25 cellular contexts compared by ENCODE assay signal in genomic region chr10:17523917-17524316, GRCh38.
DNase-seq lines count a peak whose midpoint lies in the region; ATAC-seq and TF ChIP-seq lines count a peak whose summit lies in the region.
"Had no signal": no experiment of that assay in that cellular context is flagged by ENCODE, and none has a peak within 500 bp of the region (broad histone marks: within the 10 kb centered on the region; RNA-seq: fewer than 3 reads in every experiment).

No MANE protein-coding gene starts in this region.

- peaks cover 7% of the 10 kb centered on the region for H3K4me1 ChIP-seq in IMR-90 (ENCODE audit: control insufficient read depth, insufficient read depth, low read length)
- no peaks in the 10 kb centered on the region for H3K4me1 ChIP-seq in colonic mucosa
- H3K4me1 ChIP-seq in transverse colon = peaks cover 0 to 7% (median 0%) of the 10 kb centered on the region in 4 donors

- H3K36me3 ChIP-seq in IMR-90 (ENCODE audit: control insufficient read depth, insufficient read depth, low read length) (no peaks in the 10 kb centered on the region), colonic mucosa (no peaks in the 10 kb centered on the region), transverse colon (no peaks in the 10 kb centered on the region)

- BruUV-seq in IMR-90 (replicated peaks; lab: Mats Ljungman, UMichigan) = no TSS peak

- H3K27me3 ChIP-seq in IMR-90 (ENCODE audit: control insufficient read depth, insufficient read depth, low read length) (no peaks in the 10 kb centered on the region), colonic mucosa (no peaks in the 10 kb centered on the region), transverse colon (no peaks in the 10 kb centered on the region)

- intact Hi-C loops in IMR-90 (cut with micrococcal nuclease) (no loop called here), colonic mucosa (cut with DNase I) (no loop called here), transverse colon (cut with DNase I; ENCODE audit: low total_unique reads) (no loop called here)
- intact Hi-C loops in activated T-helper 1 cell treated with anti-CD3 and anti-CD28 coated beads, Interleukin-12 subunit alpha, Interleukin-12 subunit beta, Interleukin-2, Interleukin-4 antibody, amounts not matched to agents 30 ng/mL and 10 ng/mL and 1 ng/mL, durations not matched to agents 14 hours and 24 hours and 36 hours (cut with micrococcal nuclease) = no loop called here

- H3K4me2 ChIP-seq in IMR-90 (ENCODE audit: low read depth, low read length) = no peak overlapping the region
- H3K4me2 ChIP-seq: KMS-11 had no signal

- in situ Hi-C loops in IMR-90 (cut with MboI; ENCODE audit: low sequenced_read_pairs) (no loop called here), transverse colon (cut with MboI; ENCODE audit: low pct_ligation_motif_present in 1 of 4, low pct_unique_long_range_greater_than_20kb in 1 of 4, low sequenced_read_pairs in 3 of 4) (no loop called here)

- no peaks in the 10 kb centered on the region for H3K9me3 ChIP-seq in IMR-90 (ENCODE audit: control insufficient read depth, insufficient read depth, low read length)
- H3K9me3 ChIP-seq in colonic mucosa = no peaks in the 10 kb centered on the region
- no peaks in the 10 kb centered on the region for H3K9me3 ChIP-seq in transverse colon

- H2BK20ac ChIP-seq in IMR-90 (ENCODE audit: low read depth, low read length) = no peak overlapping the region

- dilution Hi-C loops in IMR-90 (cut with HindIII; ENCODE audit: low sequenced_read_pairs, unreplicated experiment) = no loop called here

- TF ChIP-seq POLR2A in IMR-90 (IDR thresholded peaks at IDR 0.05; ENCODE audit: low read depth, low read length) (no peak), transverse colon (IDR thresholded peaks at IDR 0.05) (no peak)

- no peak overlapping the region for H4K8ac ChIP-seq in IMR-90 (ENCODE audit: low read depth in 2 of 2, low read length in 2 of 2)

- no peak overlapping the region for H3K4me3 Mint-ChIP-seq in activated T-helper 1 cell treated with anti-CD3 and anti-CD28 coated beads, Interleukin-12 subunit alpha, Interleukin-12 subunit beta, Interleukin-2, Interleukin-4 antibody, amounts not matched to agents 30 ng/mL and 10 ng/mL and 1 ng/mL, durations not matched to agents 14 hours and 24 hours and 36 hours
- H3K4me3 Mint-ChIP-seq: B cell; CD14-positive monocyte; CD8-positive, alpha-beta memory T cell; H9; HFFc6; IgD-negative memory B cell had no signal

- 0 out of 2 replicates have a peak overlapping the region, but pooled peaks have one; percentile 8 for H2BK120ac ChIP-seq in IMR-90 (ENCODE audit: low read depth, low read length)

- no peak for TF ChIP-seq EP300 in transverse colon (IDR thresholded peaks at IDR 0.05; ENCODE audit: low read depth)

- no peak overlapping the region for H2BK5ac ChIP-seq in IMR-90 (ENCODE audit: low read depth, low read length, poor library complexity, severe bottlenecking)

- no peak overlapping the region for H3K14ac ChIP-seq in IMR-90 (replicated peaks; ENCODE audit: low read depth, low read length)

- ATAC-seq in IMR-90 (ENCODE audit: low read depth) (no peak), GM19351 (IDR thresholded peaks at IDR 0.05; ENCODE audit: unreplicated experiment) (no peak), GM18868 (IDR thresholded peaks at IDR 0.05; ENCODE audit: unreplicated experiment) (no peak)
- ATAC-seq: SK-N-SH treated with all-trans-retinoic acid at 6 μM for 48 hours had no signal

- POLR2A ChIA-PET in IMR-90 (lab: Charles Lee; ENCODE audit: unreplicated experiment) = no interaction called here

- H3K56ac ChIP-seq in IMR-90 (ENCODE audit: extremely low read depth, insufficient read depth, low read length) = no peak overlapping the region

- H4K5ac ChIP-seq in IMR-90 (ENCODE audit: low read depth, low read length) = no peak overlapping the region

- no peak overlapping the region for H3K4ac ChIP-seq in IMR-90 (ENCODE audit: low read depth, low read length)

- CTCF ChIA-PET in IMR-90 (lab: Yijun Ruan, JAX) = no interaction called here

- H3K4me3 ChIP-seq in IMR-90 (ENCODE audit: insufficient read depth, low read depth, low read length) = no peak overlapping the region
- no peak overlapping the region for H3K4me3 ChIP-seq in colonic mucosa
- no peak overlapping the region for H3K4me3 ChIP-seq in transverse colon
- H3K4me3 ChIP-seq: GM23248 had no signal

- no peak overlapping the region for H3K23ac ChIP-seq in IMR-90 (ENCODE audit: low read depth, low read length)

- no peak overlapping the region for H2AK5ac ChIP-seq in IMR-90 (ENCODE audit: low read depth, low read length)

- H3K18ac ChIP-seq in IMR-90 (ENCODE audit: low read depth, low read length) = no peak overlapping the region

- DNase-seq in H4 (ENCODE audit: low spot score) = peak; percentile 30
- DNase-seq in IMR-90 = no peak
- DNase-seq in colonic mucosa = peak; percentile 43
- DNase-seq in transverse colon = peak; percentile 66
- no peak for DNase-seq in activated T-helper 1 cell treated with anti-CD3 and anti-CD28 coated beads, Interleukin-12 subunit alpha, Interleukin-12 subunit beta, Interleukin-2, Interleukin-4 antibody, amounts not matched to agents 30 ng/mL and 10 ng/mL and 1 ng/mL, durations not matched to agents 14 hours and 24 hours and 36 hours (ENCODE audit: low spot score)
- DNase-seq: CD8-positive, alpha-beta memory T cell; DMS153; DND-41; GM23248; H9; HFFc6; NCI-H1092; NCI-H1417 treated with DMSO at 0.1 percent for 48 hours; NCI-H1694 treated with DMSO at 0.1 percent for 48 hours; NCI-H2081; NCI-H2227 treated with DMSO at 0.1 percent for 48 hours; NCI-H510A; NCI-H774 had no signal

- H4K91ac ChIP-seq in IMR-90 (ENCODE audit: insufficient read depth, low read depth, low read length) = no peak overlapping the region

- H3K27ac ChIP-seq in IMR-90 (ENCODE audit: insufficient read depth, low read length) (no peak overlapping the region), colonic mucosa (peak overlapping the region; percentile 27), transverse colon (peak overlapping the region; percentile 45 to 73 (median 64))
- H3K27ac ChIP-seq: GM23248, KMS-11 had no signal

- no peaks in the 10 kb centered on the region for H4K20me1 ChIP-seq in IMR-90 (ENCODE audit: insufficient read depth, low read length)

- H2AK9ac ChIP-seq in IMR-90 (replicated peaks; ENCODE audit: low read depth, low read length, poor library complexity) = no peak overlapping the region

- no peaks in the 10 kb centered on the region for H3K4me1 Mint-ChIP-seq in activated T-helper 1 cell treated with anti-CD3 and anti-CD28 coated beads, Interleukin-12 subunit alpha, Interleukin-12 subunit beta, Interleukin-2, Interleukin-4 antibody, amounts not matched to agents 30 ng/mL and 10 ng/mL and 1 ng/mL, durations not matched to agents 14 hours and 24 hours and 36 hours (ENCODE audit: low read depth)
- H3K4me1 Mint-ChIP-seq: B cell; CD8-positive, alpha-beta memory T cell; IgD-negative memory B cell had no signal

- 0 out of 2 replicates have a peak, but pooled peaks cover 4% of the 10 kb centered on the region for H3K9me1 ChIP-seq in IMR-90 (ENCODE audit: insufficient read depth, low read length)

- H3K9ac ChIP-seq in IMR-90 (ENCODE audit: low read depth, low read length) = no peak overlapping the region
- peak overlapping the region in 1 of 2 donors; percentile 6 for H3K9ac ChIP-seq in colonic mucosa (ENCODE audit: low read depth in 2 of 2, low read length in 2 of 2)
- H3K9ac ChIP-seq: GM23248, KMS-11 had no signal

- WGBS in IMR-90 (ENCODE audit: extremely low coverage in 2 of 2, insufficient read length in 1 of 2), 2 experiments = 100% methylated on average over 1 of the region's 6 CpGs; no CpG with 5 or more reads in 1 of the 2 experiments
- 51 to 56% methylated on average over 6 of the region's 6 CpGs for WGBS in transverse colon (ENCODE audit: low coverage in 1 of 2), 2 donors

- H2AFZ ChIP-seq in IMR-90 (replicated peaks; ENCODE audit: low read length, poor library complexity) = no peak overlapping the region
- H2AFZ ChIP-seq: GM23248 had no signal

- H3K27me3 Mint-ChIP-seq in activated T-helper 1 cell treated with anti-CD3 and anti-CD28 coated beads, Interleukin-12 subunit alpha, Interleukin-12 subunit beta, Interleukin-2, Interleukin-4 antibody, amounts not matched to agents 30 ng/mL and 10 ng/mL and 1 ng/mL, durations not matched to agents 14 hours and 24 hours and 36 hours (ENCODE audit: insufficient read depth) = peaks cover 4% of the 10 kb centered on the region

- peaks cover 3% of the 10 kb centered on the region for H3K9me3 Mint-ChIP-seq in activated T-helper 1 cell treated with anti-CD3 and anti-CD28 coated beads, Interleukin-12 subunit alpha, Interleukin-12 subunit beta, Interleukin-2, Interleukin-4 antibody, amounts not matched to agents 30 ng/mL and 10 ng/mL and 1 ng/mL, durations not matched to agents 14 hours and 24 hours and 36 hours
- H3K9me3 Mint-ChIP-seq: HFFc6 had no signal

- TF ChIP-seq RAD21 in IMR-90 (IDR thresholded peaks at IDR 0.05; ENCODE audit: low read length) = no peak

- H3K79me1 ChIP-seq in IMR-90 (ENCODE audit: low read depth in 1 of 2, low read length in 2 of 2) = no peaks in the 10 kb centered on the region

- H3K36me3 Mint-ChIP-seq in activated T-helper 1 cell treated with anti-CD3 and anti-CD28 coated beads, Interleukin-12 subunit alpha, Interleukin-12 subunit beta, Interleukin-2, Interleukin-4 antibody, amounts not matched to agents 30 ng/mL and 10 ng/mL and 1 ng/mL, durations not matched to agents 14 hours and 24 hours and 36 hours (ENCODE audit: low read depth) = no peaks in the 10 kb centered on the region
- H3K36me3 Mint-ChIP-seq: IgD-negative memory B cell had no signal

- H2BK15ac ChIP-seq in IMR-90 (ENCODE audit: low read depth, low read length) = no peak overlapping the region

- no peak overlapping the region for H3K27ac Mint-ChIP-seq in activated T-helper 1 cell treated with anti-CD3 and anti-CD28 coated beads, Interleukin-12 subunit alpha, Interleukin-12 subunit beta, Interleukin-2, Interleukin-4 antibody, amounts not matched to agents 30 ng/mL and 10 ng/mL and 1 ng/mL, durations not matched to agents 14 hours and 24 hours and 36 hours
- H3K27ac Mint-ChIP-seq: B cell, CD14-positive monocyte, H9, HFFc6, IgD-negative memory B cell had no signal

- no peak for TF ChIP-seq CTCF in IMR-90 (conservative IDR thresholded peaks at IDR 0.05; ENCODE audit: low read depth, low read length)
- no peak for TF ChIP-seq CTCF in colonic mucosa (IDR thresholded peaks at IDR 0.05)
- no peak for TF ChIP-seq CTCF in transverse colon (IDR thresholded peaks at IDR 0.05)

TF ChIP-seq in IMR-90, 13 proteins besides CTCF, POLR2A, EP300 and RAD21:
- no peak for TF ChIP-seq ELK1 (IDR thresholded peaks at IDR 0.05; ENCODE audit: borderline replicate concordance, low read depth, low read length)

Comparison
In these comparisons a context has a peak if more than half of its experiments do, and no peak if none do; other contexts are left out.
1. DNase-seq: peak in H4 (single experiment), colonic mucosa (single experiment) and transverse colon (single experiment); none in IMR-90 (single experiment) and activated T-helper 1 cell treated with anti-CD3 and anti-CD28 coated beads, Interleukin-12 subunit alpha, Interleukin-12 subunit beta, Interleukin-2, Interleukin-4 antibody, amounts not matched to agents 30 ng/mL and 10 ng/mL and 1 ng/mL, durations not matched to agents 14 hours and 24 hours and 36 hours (single experiment).